Comparison of ENCODE assay signal across 8 cellular contexts in genomic region chr5:139481580-139482049, GRCh38. TPM values are rescaled to one million over a fixed set of nuclear protein-coding genes. Genes with fewer than 3 reads are reported as not detected.
DNase-seq lines count a peak whose midpoint lies in the region; ATAC-seq and TF ChIP-seq lines count a peak whose summit lies in the region.

No MANE protein-coding gene starts in this region.

- no peak for ATAC-seq in CD8-positive, alpha-beta T cell
- peak; percentile 79 for ATAC-seq in foreskin keratinocyte

- peak overlapping the region; percentile 56 for H3K4me3 ChIP-seq in CD8-positive, alpha-beta T cell (ENCODE audit: low read depth, low read length)
- H3K4me3 ChIP-seq in WI38 (ENCODE audit: low read depth, low read length) (peak overlapping the region; percentile 80), skeletal muscle cell (ENCODE audit: low read depth, low read length) (peak overlapping the region; percentile 60)

- H3K27me3 Mint-ChIP-seq in CD8-positive, alpha-beta T cell (ENCODE audit: low read depth) = no peaks in the 10 kb centered on the region

- peaks cover 17% of the 10 kb centered on the region for H3K36me3 ChIP-seq in CD8-positive, alpha-beta T cell (ENCODE audit: insufficient read depth, low read length)

- no peak for TF ChIP-seq CTCF in CD8-positive, alpha-beta T cell (IDR thresholded peaks at IDR 0.05)
- TF ChIP-seq CTCF in WI38 (IDR thresholded peaks at IDR 0.05; ENCODE audit: low read depth, low read length) = peak; percentile 32
- peak; percentile 72 for TF ChIP-seq CTCF in foreskin keratinocyte (conservative IDR thresholded peaks at IDR 0.05)

- DNase-seq in CD8-positive, alpha-beta T cell = no peak
- DNase-seq in HCEC 1CT = peak; percentile 66
- peak; percentile 72 to 80 for DNase-seq in foreskin keratinocyte
- no peak for DNase-seq in skeletal muscle cell (ENCODE audit: low read depth)
- DNase-seq in HuH-7 (ENCODE audit: low spot score) = no peak
- no peak for DNase-seq in NCI-H2171 treated with DMSO at 0.1 percent for 48 hours (lab: John Stamatoyannopoulos, UW)
- no peak for DNase-seq in midbrain (lab: John Stamatoyannopoulos, UW)

- H3K9me3 ChIP-seq in CD8-positive, alpha-beta T cell (ENCODE audit: low read length) = no peaks in the 10 kb centered on the region

- H3K4me3 Mint-ChIP-seq in CD8-positive, alpha-beta T cell = peak overlapping the region; percentile 90

- no peaks in the 10 kb centered on the region for H3K9me3 Mint-ChIP-seq in CD8-positive, alpha-beta T cell

- H3K27me3 ChIP-seq in CD8-positive, alpha-beta T cell (ENCODE audit: insufficient read depth, low read length) = no peaks in the 10 kb centered on the region
- no peaks in the 10 kb centered on the region for H3K27me3 ChIP-seq in foreskin keratinocyte

- H3K4me1 Mint-ChIP-seq in CD8-positive, alpha-beta T cell (ENCODE audit: low read depth) = peaks cover 34% of the 10 kb centered on the region

- intact Hi-C loops in CD8-positive, alpha-beta T cell (cut with DNase I, micrococcal nuclease) = loop anchor here (1.0 to 2.0 kb wide), 8 partner anchors 22 to 939 kb away; partner anchors contain the start of genes DNAJC18 (in 1 of the 2), ETF1 (in 1 of the 2) and SPATA24 (in 1 of the 2)

- CTCF ChIA-PET in CD8-positive, alpha-beta T cell (lab: Charles Lee) = interaction anchor here (1.1 to 3.9 kb wide), 10 partner anchors 20 to 59 kb away, joined by 3 to 27 read pairs (median 4); no protein-coding TSS in a partner anchor

- peak overlapping the region; percentile 58 for H3K27ac ChIP-seq in CD8-positive, alpha-beta T cell (ENCODE audit: low read depth, low read length)
- H3K27ac ChIP-seq in foreskin keratinocyte = peak overlapping the region; percentile 86

- peaks cover 26% of the 10 kb centered on the region for H3K4me1 ChIP-seq in CD8-positive, alpha-beta T cell (ENCODE audit: insufficient read depth, low read length)
- peaks cover 11% of the 10 kb centered on the region for H3K4me1 ChIP-seq in foreskin keratinocyte

- peaks cover 38% of the 10 kb centered on the region for H3K36me3 Mint-ChIP-seq in CD8-positive, alpha-beta T cell

- POLR2A ChIA-PET in CD8-positive, alpha-beta T cell (lab: Charles Lee) = interaction anchor here (0.9 to 4.0 kb wide), 16 partner anchors 9 to 187 kb away, joined by 3 to 27 read pairs (median 4); partner anchors contain the start of genes DNAJC18, SMIM33, SPATA24 and UBE2D2

- peak overlapping the region; percentile 97 for H3K27ac Mint-ChIP-seq in CD8-positive, alpha-beta T cell

RNA-seq across cellular contexts. Expression of gene STING1, which starts 0.9 kb away (rescaled TPM):
- 10 to 100 TPM; 55.0 to 57.8 TPM for total RNA-seq in CD8-positive, alpha-beta T cell
- total RNA-seq in foreskin keratinocyte = 27.2 and 27.4 TPM in 2 replicates
- polyA plus RNA-seq in foreskin keratinocyte = 32.6 and 33.2 TPM in 2 replicates

RNA-seq across cellular contexts. Expression of gene SMIM33, which starts 10.8 kb away (rescaled TPM):
- total RNA-seq in CD8-positive, alpha-beta T cell = not detected
- not detected in 2 replicates for total RNA-seq in foreskin keratinocyte
- polyA plus RNA-seq in foreskin keratinocyte = not detected in 2 replicates

RNA-seq across cellular contexts. Expression of gene ECSCR, which starts 19.1 kb away (rescaled TPM):
- not detected for total RNA-seq in CD8-positive, alpha-beta T cell
- not detected in 2 replicates for total RNA-seq in foreskin keratinocyte
- not detected in 2 replicates for polyA plus RNA-seq in foreskin keratinocyte

RNA-seq across cellular contexts. Expression of gene DNAJC18, which starts 42.3 kb away (rescaled TPM):
- 10 to 100 TPM in 1 of 2 experiments, 1 to 10 TPM in 1; 8.0 to 10.2 TPM for total RNA-seq in CD8-positive, alpha-beta T cell
- 5.8 and 9.2 TPM in 2 replicates for total RNA-seq in foreskin keratinocyte
- polyA plus RNA-seq in foreskin keratinocyte = 7.6 and 10.1 TPM in 2 replicates

Comparison
In these comparisons a context has a peak if more than half of its experiments do, and no peak if none do; other contexts are left out.
1. DNase-seq: peak in HCEC 1CT (single experiment) and foreskin keratinocyte (2 of 2); none in CD8-positive, alpha-beta T cell (0 of 7), skeletal muscle cell (single experiment), HuH-7 (single experiment), NCI-H2171 treated with DMSO at 0.1 percent for 48 hours (single experiment) and midbrain (single experiment).
2. Peak in every context shown above with its lines, with median percentiles within 50 percentile points of each other: H3K4me3 ChIP-seq.